In genomic region chr11:64569300-64569970, GRCh38 we compare ENCODE assay signal across 19 cellular contexts. TPM values are rescaled to one million over a fixed set of nuclear protein-coding genes. Genes with fewer than 3 reads are reported as not detected.
"Had no signal": no experiment of that assay in that cellular context is flagged by ENCODE, and none has a peak within 500 bp of the region (broad histone marks: within the 10 kb centered on the region; RNA-seq: fewer than 3 reads in every experiment).

No MANE protein-coding gene starts in this region.

- H3K36me3 ChIP-seq: ascending aorta, breast epithelium, pancreas, transverse colon had no signal

- H3K27me3 ChIP-seq: ascending aorta, breast epithelium, foreskin keratinocyte, pancreas, transverse colon had no signal

- H3K4me1 ChIP-seq: ascending aorta, breast epithelium had no signal

- FAIRE-seq: pancreas had no signal

- H3K9me3 ChIP-seq: ascending aorta, breast epithelium, pancreas, transverse colon had no signal

- H3K27ac ChIP-seq: ascending aorta, breast epithelium, foreskin keratinocyte, pancreas, transverse colon had no signal

- DNase-seq: activated CD4-positive, alpha-beta T cell treated with anti-CD3 and anti-CD28 coated beads, Interleukin-2, amount 50 U/mL, for 1 hour; activated naive CD4-positive, alpha-beta T cell treated with Interleukin-2 at 50 U/mL for 16 hours; dermis blood vessel endothelial cell; effector memory CD8-positive, alpha-beta T cell; foreskin keratinocyte; glutamatergic neuron; kidney glomerular epithelial cell; midbrain; pancreas; stimulated activated CD4-positive, alpha-beta T cell treated with anti-CD3 and anti-CD28 coated beads, Interleukin-2, amount 100 ng/mL, for 48 hours had no signal

- H3K4me3 ChIP-seq: ascending aorta, breast epithelium, lung, pancreas, transverse colon had no signal

RNA-seq across cellular contexts. Expression of gene SLC22A11, which starts 13.7 kb away (rescaled TPM):
- total RNA-seq: activated CD8-positive, alpha-beta memory T cell treated with anti-CD3 and anti-CD28 coated beads for 36 hours; activated T-helper 1 cell treated with anti-CD3 and anti-CD28 coated beads, Interleukin-12 subunit alpha, Interleukin-12 subunit beta, Interleukin-2, Interleukin-4 antibody, amounts not matched to agents 30 ng/mL and 10 ng/mL and 1 ng/mL, durations not matched to agents 14 hours and 24 hours and 36 hours; ascending aorta; breast epithelium; cerebellum; dermis blood vessel endothelial cell; foreskin keratinocyte; lung; renal cortical epithelial cell; subcutaneous adipose tissue; transverse colon had no signal
- polyA plus RNA-seq: foreskin keratinocyte had no signal

RNA-seq across cellular contexts. Expression of gene SLC22A12, which starts 21.6 kb away (rescaled TPM):
- total RNA-seq: activated CD8-positive, alpha-beta memory T cell treated with anti-CD3 and anti-CD28 coated beads for 36 hours; activated T-helper 1 cell treated with anti-CD3 and anti-CD28 coated beads, Interleukin-12 subunit alpha, Interleukin-12 subunit beta, Interleukin-2, Interleukin-4 antibody, amounts not matched to agents 30 ng/mL and 10 ng/mL and 1 ng/mL, durations not matched to agents 14 hours and 24 hours and 36 hours; ascending aorta; breast epithelium; cerebellum; dermis blood vessel endothelial cell; foreskin keratinocyte; lung; pancreas; renal cortical epithelial cell; subcutaneous adipose tissue; transverse colon had no signal
- polyA plus RNA-seq: foreskin keratinocyte, lung, pancreas had no signal
